Comparison of ENCODE assay signal across 1 cellular context in the genomic region with DNA sequence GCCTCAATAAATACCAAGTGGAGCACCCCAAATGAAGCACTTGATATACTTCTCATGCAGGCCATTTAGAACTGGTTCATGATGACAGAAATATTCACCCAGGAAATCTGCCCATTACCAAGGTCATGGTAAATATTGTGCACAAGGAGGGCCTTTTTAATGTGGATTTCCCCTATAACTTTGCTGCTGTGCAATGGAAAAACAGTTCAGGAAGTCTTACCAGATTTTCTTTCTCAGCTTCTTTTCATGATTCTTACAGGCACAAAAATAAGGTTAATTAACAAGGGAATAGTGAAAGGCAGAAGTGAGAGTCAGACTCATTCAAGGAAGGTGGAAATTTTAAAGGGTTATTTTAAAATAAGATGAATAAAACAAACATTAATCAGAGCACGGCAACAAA.
TF ChIP-seq lines count a peak whose summit lies in the region.

No MANE protein-coding gene starts in this region.

TF ChIP-seq in GM12878, 131 proteins besides CTCF, POLR2A, EP300 and RAD21 (continued from another document):
- TF ChIP-seq, protein P1, sequence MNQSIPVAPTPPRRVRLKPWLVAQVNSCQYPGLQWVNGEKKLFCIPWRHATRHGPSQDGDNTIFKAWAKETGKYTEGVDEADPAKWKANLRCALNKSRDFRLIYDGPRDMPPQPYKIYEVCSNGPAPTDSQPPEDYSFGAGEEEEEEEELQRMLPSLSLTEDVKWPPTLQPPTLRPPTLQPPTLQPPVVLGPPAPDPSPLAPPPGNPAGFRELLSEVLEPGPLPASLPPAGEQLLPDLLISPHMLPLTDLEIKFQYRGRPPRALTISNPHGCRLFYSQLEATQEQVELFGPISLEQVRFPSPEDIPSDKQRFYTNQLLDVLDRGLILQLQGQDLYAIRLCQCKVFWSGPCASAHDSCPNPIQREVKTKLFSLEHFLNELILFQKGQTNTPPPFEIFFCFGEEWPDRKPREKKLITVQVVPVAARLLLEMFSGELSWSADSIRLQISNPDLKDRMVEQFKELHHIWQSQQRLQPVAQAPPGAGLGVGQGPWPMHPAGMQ (IDR thresholded peaks at IDR 0.05; ENCODE audit: borderline replicate concordance): no peak
